In the genomic region with DNA sequence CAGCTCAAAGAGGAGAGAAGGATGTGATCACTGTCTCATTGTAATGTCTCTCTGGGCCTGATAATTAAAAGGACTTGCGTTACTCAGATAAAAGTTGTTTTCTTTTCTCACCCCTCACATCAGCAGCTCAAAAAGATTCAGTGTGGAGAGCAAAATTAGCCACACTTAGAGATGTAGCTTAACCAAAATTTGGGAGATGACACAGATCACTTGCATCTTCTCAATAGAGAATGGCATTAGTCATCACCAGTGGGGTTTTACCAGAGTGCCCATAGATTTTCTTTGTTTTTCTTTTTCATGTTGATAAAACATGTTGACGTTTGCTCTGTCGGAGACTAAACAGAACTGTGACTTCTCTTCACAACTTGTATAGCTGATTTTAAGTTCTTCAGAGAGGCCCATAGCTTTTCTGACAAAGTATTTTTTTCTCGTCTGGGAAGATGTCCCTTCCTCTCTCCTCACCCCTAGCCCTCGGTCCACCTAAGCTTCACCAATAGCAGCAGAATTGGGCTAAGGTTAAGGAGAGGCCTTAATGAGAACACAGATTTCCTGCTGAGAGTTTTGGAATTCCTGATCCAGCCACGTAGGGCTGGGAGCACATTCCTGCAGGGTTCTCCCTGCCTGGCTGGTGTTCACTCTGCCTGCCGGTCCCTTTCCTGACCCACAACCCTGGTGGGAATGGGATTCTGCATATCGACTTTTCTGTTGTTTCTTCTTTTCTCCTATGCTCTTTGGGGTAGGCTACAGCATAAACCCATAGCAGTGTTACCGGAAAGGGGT, we compare ENCODE assay signal across 19 cellular contexts.
DNase-seq lines count a peak whose midpoint lies in the region; ATAC-seq and TF ChIP-seq lines count a peak whose summit lies in the region.
"Had no signal": no experiment of that assay in that cellular context is flagged by ENCODE, and none has a peak within 500 bp of the region (broad histone marks: within the 10 kb centered on the region; RNA-seq: fewer than 3 reads in every experiment).

No MANE protein-coding gene starts in this region.

- no peak overlapping the region for H3K18ac ChIP-seq in neuronal stem cell (ENCODE audit: low read length)

- WGBS in neuronal stem cell (ENCODE audit: extremely low coverage in 2 of 2, insufficient read length in 2 of 2, insufficient replicate concordance in 1 of 2), 2 donors = no CpG with 5 or more reads among the region's 9 CpGs

- no peak overlapping the region for H4K91ac ChIP-seq in neuronal stem cell (ENCODE audit: low read depth, low read length, poor library complexity)

- H2BK15ac ChIP-seq in neuronal stem cell (ENCODE audit: low read length) = no peak overlapping the region

- POLR2A ChIA-PET in activated CD4-positive, alpha-beta T cell treated with anti-CD3 and anti-CD28 coated beads for 36 hours (lab: Charles Lee) = no interaction called here

- no peak overlapping the region for H3K27ac Mint-ChIP-seq in activated CD4-positive, alpha-beta T cell treated with anti-CD3 and anti-CD28 coated beads for 36 hours
- no peak overlapping the region for H3K27ac Mint-ChIP-seq in activated T-helper 17 cell treated with anti-CD3 and anti-CD28 coated beads, Interleukin-2, amount 50 U/mL, for 72 hours

- no peak for TF ChIP-seq CTCF in dorsolateral prefrontal cortex (IDR thresholded peaks at IDR 0.05 in 54 of 56, conservative IDR thresholded peaks at IDR 0.05 in 2 of 56; ENCODE audit: low read depth in 1 of 56, partially characterized antibody in 56 of 56)

- H3K4me1 Mint-ChIP-seq in activated CD4-positive, alpha-beta T cell treated with anti-CD3 and anti-CD28 coated beads for 36 hours = peaks cover 12% of the 10 kb centered on the region
- H3K4me1 Mint-ChIP-seq in activated T-helper 17 cell treated with anti-CD3 and anti-CD28 coated beads, Interleukin-2, amount 50 U/mL, for 72 hours = peaks cover 8% of the 10 kb centered on the region

- H2BK120ac ChIP-seq in neuronal stem cell (ENCODE audit: low read depth, low read length) = no peak overlapping the region

- H3K9ac ChIP-seq in neuronal stem cell (ENCODE audit: low read depth, low read length, poor library complexity) = no peak overlapping the region

- no peaks in the 10 kb centered on the region for H3K36me3 Mint-ChIP-seq in activated CD4-positive, alpha-beta T cell treated with anti-CD3 and anti-CD28 coated beads for 36 hours (ENCODE audit: low read depth)
- no peaks in the 10 kb centered on the region for H3K36me3 Mint-ChIP-seq in activated T-helper 17 cell treated with anti-CD3 and anti-CD28 coated beads, Interleukin-2, amount 50 U/mL, for 72 hours (ENCODE audit: low read depth)

- H3K9me3 Mint-ChIP-seq in activated CD4-positive, alpha-beta T cell treated with anti-CD3 and anti-CD28 coated beads for 36 hours (ENCODE audit: low read depth) = no peaks in the 10 kb centered on the region
- no peaks in the 10 kb centered on the region for H3K9me3 Mint-ChIP-seq in activated T-helper 17 cell treated with anti-CD3 and anti-CD28 coated beads, Interleukin-2, amount 50 U/mL, for 72 hours

- H3K4me1 ChIP-seq in neuronal stem cell (ENCODE audit: control insufficient read depth in 2 of 2, insufficient read depth in 1 of 2, low read depth in 1 of 2, low read length in 2 of 2) = peaks cover 4 to 15% of the 10 kb centered on the region in 2 donors

- no peak overlapping the region for H3K4me2 ChIP-seq in neuronal stem cell (ENCODE audit: insufficient read depth, low read length, poor library complexity, severe bottlenecking)

- H3K4me3 Mint-ChIP-seq in activated CD4-positive, alpha-beta T cell treated with anti-CD3 and anti-CD28 coated beads for 36 hours = no peak overlapping the region
- no peak overlapping the region for H3K4me3 Mint-ChIP-seq in activated T-helper 17 cell treated with anti-CD3 and anti-CD28 coated beads, Interleukin-2, amount 50 U/mL, for 72 hours

- intact Hi-C loops in activated CD4-positive, alpha-beta T cell treated with anti-CD3 and anti-CD28 coated beads for 36 hours (cut with DNase I, micrococcal nuclease) = no loop called here
- intact Hi-C loops in dorsolateral prefrontal cortex (cut with DNase I) = no loop called here

- no peak overlapping the region for H2BK5ac ChIP-seq in neuronal stem cell (ENCODE audit: low read length)

- no peak for DNase-seq in activated CD4-positive, alpha-beta T cell treated with anti-CD3 and anti-CD28 coated beads for 36 hours
- DNase-seq in activated CD4-positive, alpha-beta T cell treated with anti-CD3 and anti-CD28 coated beads, Interleukin-2, amount 50 U/mL, for 1 hour = no peak
- DNase-seq in iPS-NIHi11 (ENCODE audit: low spot score) = peak; percentile 58
- DNase-seq in neuronal stem cell (ENCODE audit: low spot score) = no peak
- DNase-seq in dorsolateral prefrontal cortex = no peak
- DNase-seq in inferior parietal cortex (ENCODE audit: extremely low spot score) = no peak
- DNase-seq: AML-193, DMS79, MM.1S, NCI-H1105, NCI-H1694 treated with DMSO at 0.1 percent for 48 hours, NCI-H510A, NCI-H774, OCI-M1, Right ventricle myocardium superior had no signal

- no peak overlapping the region for H2AK5ac ChIP-seq in neuronal stem cell (ENCODE audit: low read depth, low read length)

- CTCF ChIA-PET in activated CD4-positive, alpha-beta T cell treated with anti-CD3 and anti-CD28 coated beads for 36 hours (lab: Charles Lee) = no interaction called here

- no peak overlapping the region for H3K27ac ChIP-seq in neuronal stem cell (replicated peaks; ENCODE audit: low read length)
- no peak overlapping the region for H3K27ac ChIP-seq in dorsolateral prefrontal cortex
- H3K27ac ChIP-seq: 22Rv1, C4-2B had no signal

- no peak overlapping the region for H2BK12ac ChIP-seq in neuronal stem cell (ENCODE audit: low read length)

- no peak overlapping the region for H3K4me3 ChIP-seq in neuronal stem cell (ENCODE audit: low read length in 2 of 2)
- H3K4me3 ChIP-seq in dorsolateral prefrontal cortex = no peak overlapping the region

- H3K79me1 ChIP-seq in neuronal stem cell (ENCODE audit: low read depth, low read length) = no peaks in the 10 kb centered on the region

- H4K8ac ChIP-seq in neuronal stem cell (ENCODE audit: low read depth, low read length) = no peak overlapping the region

- H3K36me3 ChIP-seq in neuronal stem cell (replicated peaks in 1 of 2; ENCODE audit: control insufficient read depth in 2 of 2, insufficient read depth in 2 of 2, low read length in 2 of 2) = no peaks in the 10 kb centered on the region

- H3K4ac ChIP-seq in neuronal stem cell (ENCODE audit: low read length) = no peak overlapping the region

- peak overlapping the region; percentile 81 for H2AFZ ChIP-seq in neuronal stem cell (ENCODE audit: low read length)

- ATAC-seq in activated CD4-positive, alpha-beta T cell treated with anti-CD3 and anti-CD28 coated beads for 36 hours = peak; percentile 63
- peak; percentile 72 for ATAC-seq in activated T-helper 17 cell treated with anti-CD3 and anti-CD28 coated beads, Interleukin-2, amount 50 U/mL, for 72 hours (replicated peaks)
- no peak for ATAC-seq in HG03520 (IDR thresholded peaks at IDR 0.05; ENCODE audit: unreplicated experiment)

- H3K27me3 ChIP-seq in neuronal stem cell (ENCODE audit: control insufficient read depth in 3 of 3, insufficient read depth in 3 of 3, low read depth in 1 of 3, low read length in 3 of 3) = no peaks in the 10 kb centered on the region
- H3K27me3 ChIP-seq in dorsolateral prefrontal cortex = peaks cover 0 to 3% (median 0%) of the 10 kb centered on the region in 45 donors

- H3K14ac ChIP-seq in neuronal stem cell (ENCODE audit: low read length) = no peak overlapping the region

- H3K23ac ChIP-seq in neuronal stem cell (ENCODE audit: low read depth, low read length, poor library complexity) = no peak overlapping the region

- peaks cover 12% of the 10 kb centered on the region for H3K27me3 Mint-ChIP-seq in activated CD4-positive, alpha-beta T cell treated with anti-CD3 and anti-CD28 coated beads for 36 hours
- peaks cover 14% of the 10 kb centered on the region for H3K27me3 Mint-ChIP-seq in activated T-helper 17 cell treated with anti-CD3 and anti-CD28 coated beads, Interleukin-2, amount 50 U/mL, for 72 hours

- no peaks in the 10 kb centered on the region for H3K9me3 ChIP-seq in neuronal stem cell (replicated peaks in 1 of 2; ENCODE audit: control insufficient read depth in 2 of 2, insufficient read depth in 1 of 2, low read depth in 1 of 2, low read length in 2 of 2)
